Comparison of ENCODE assay signal across 12 cellular contexts in genomic region chr2:22281033-22281432, GRCh38.
A peak's percentile ranks its signal among the peaks of the same experiment; 100 is the strongest.
DNase-seq lines count a peak whose midpoint lies in the region; ATAC-seq and TF ChIP-seq lines count a peak whose summit lies in the region.
"Had no signal": no experiment of that assay in that cellular context is flagged by ENCODE, and none has a peak within 500 bp of the region (broad histone marks: within the 10 kb centered on the region; RNA-seq: fewer than 3 reads in every experiment).

No MANE protein-coding gene starts in this region.

- H3K79me2 ChIP-seq in H9 (ENCODE audit: insufficient read depth, low read length), result no peaks in the 10 kb centered on the region

- in situ Hi-C loops in G401 (cut with HindIII; ENCODE audit: low sequenced_read_pairs) (no loop called here), brain microvascular endothelial cell (cut with HindIII; ENCODE audit: low pct_ligation_motif_present, low sequenced_read_pairs) (no loop called here)

- no peak overlapping the region for H3K4ac ChIP-seq in H9 (ENCODE audit: low read depth, low read length)

- H3K9me3 ChIP-seq in naive thymus-derived CD4-positive, alpha-beta T cell (ENCODE audit: control insufficient read depth in 2 of 3, low read length in 3 of 3), result no peaks in the 10 kb centered on the region
- no peaks in the 10 kb centered on the region for H3K9me3 ChIP-seq in H9 (ENCODE audit: control insufficient read depth, low read depth, low read length)

- H3K9me3 Mint-ChIP-seq in naive thymus-derived CD4-positive, alpha-beta T cell, result peaks cover 0 to 6% (median 2%) of the 10 kb centered on the region in 11 donors
- H3K9me3 Mint-ChIP-seq in H9, result no peaks in the 10 kb centered on the region

- no peak overlapping the region for H2BK5ac ChIP-seq in H9 (ENCODE audit: insufficient read length, low read length)

- POLR2A ChIA-PET in naive thymus-derived CD4-positive, alpha-beta T cell (lab: Charles Lee), result no interaction called here

- no peaks in the 10 kb centered on the region for H3K23me2 ChIP-seq in H9 (ENCODE audit: insufficient read length, low read depth, low read length, poor library complexity, severe bottlenecking)

- H3K36me3 ChIP-seq in brain microvascular endothelial cell (replicated peaks), result no peaks in the 10 kb centered on the region
- H3K36me3 ChIP-seq in naive thymus-derived CD4-positive, alpha-beta T cell (ENCODE audit: control insufficient read depth in 2 of 3, insufficient read depth in 3 of 3, low read length in 3 of 3), result no peaks in the 10 kb centered on the region

- H2AFZ ChIP-seq in H9 (ENCODE audit: low read length), result no peak overlapping the region

- ATAC-seq in naive thymus-derived CD4-positive, alpha-beta T cell, result peak; percentile 42
- ATAC-seq in HG02623 (IDR thresholded peaks at IDR 0.05; ENCODE audit: unreplicated experiment) (no peak), GM21447 (IDR thresholded peaks at IDR 0.05; ENCODE audit: unreplicated experiment) (no peak)
- ATAC-seq: HCT116 had no signal

- no peaks in the 10 kb centered on the region for H3K36me3 Mint-ChIP-seq in naive thymus-derived CD4-positive, alpha-beta T cell
- H3K36me3 Mint-ChIP-seq in H9 (ENCODE audit: insufficient read depth in 1 of 3, low read depth in 3 of 3), result no peaks in the 10 kb centered on the region

- no peak overlapping the region for H3K4me3 Mint-ChIP-seq in naive thymus-derived CD4-positive, alpha-beta T cell
- no peak overlapping the region for H3K4me3 Mint-ChIP-seq in H9
- H3K4me3 Mint-ChIP-seq: central memory CD8-positive, alpha-beta T cell had no signal

- no peak overlapping the region for H2BK20ac ChIP-seq in H9 (ENCODE audit: low read depth, low read length, poor library complexity, severe bottlenecking)

- H4K20me1 ChIP-seq in H9 (ENCODE audit: control insufficient read depth, insufficient read depth, insufficient read length), result no peaks in the 10 kb centered on the region

- no peak overlapping the region for H3K4me2 ChIP-seq in H9 (ENCODE audit: insufficient read depth, insufficient read length, low read length)

- H3K9ac ChIP-seq in H9 (ENCODE audit: extremely low read depth, insufficient read length, low read length), result no peak overlapping the region

- H4K5ac ChIP-seq in H9 (ENCODE audit: insufficient read length, low read depth, low read length), result no peak overlapping the region

- no peak overlapping the region for H3K56ac ChIP-seq in H9 (ENCODE audit: insufficient read length, low read depth, low read length)

- no peak overlapping the region for H3K4me3 ChIP-seq in brain microvascular endothelial cell (ENCODE audit: low read depth, low read length)
- H3K4me3 ChIP-seq in naive thymus-derived CD4-positive, alpha-beta T cell (ENCODE audit: low read length), result no peak overlapping the region

- intact Hi-C loops in naive thymus-derived CD4-positive, alpha-beta T cell (cut with micrococcal nuclease), result no loop called here

- no peak overlapping the region for H4K91ac ChIP-seq in H9 (ENCODE audit: insufficient read length, low read depth, low read length)

- CTCF ChIA-PET in naive thymus-derived CD4-positive, alpha-beta T cell (lab: Charles Lee), result no interaction called here

- DNase-seq in G401 (ENCODE audit: low spot score) (peak; percentile 4), NCI-H2227 treated with DMSO at 0.1 percent for 48 hours (lab: John Stamatoyannopoulos, UW) (peak; percentile 74), brain microvascular endothelial cell (peak; percentile 91), iPS-NIHi7 (ENCODE audit: extremely low spot score) (no peak), H9 (no peak)
- DNase-seq in naive thymus-derived CD4-positive, alpha-beta T cell, result no peak
- DNase-seq: GF-D8, NCI-H510A treated with DMSO at 0.1 percent for 48 hours had no signal

- no peaks in the 10 kb centered on the region for H3K79me1 ChIP-seq in H9 (ENCODE audit: insufficient read depth, low read depth, low read length, poor library complexity, severe bottlenecking)

- TF ChIP-seq CTCF in brain microvascular endothelial cell (IDR thresholded peaks at IDR 0.05; ENCODE audit: low read depth, low read length, missing control alignments) (no peak), H9 (conservative IDR thresholded peaks at IDR 0.05) (no peak)

- H4K8ac ChIP-seq in H9 (replicated peaks; ENCODE audit: insufficient read length, low read depth, low read length), result no peak overlapping the region

- H3K27me3 ChIP-seq in brain microvascular endothelial cell (replicated peaks), result no peaks in the 10 kb centered on the region
- no peaks in the 10 kb centered on the region for H3K27me3 ChIP-seq in naive thymus-derived CD4-positive, alpha-beta T cell (ENCODE audit: control insufficient read depth in 2 of 2, insufficient read depth in 2 of 2, low read length in 2 of 2)
- no peaks in the 10 kb centered on the region for H3K27me3 ChIP-seq in H9 (ENCODE audit: insufficient read depth, low read length)

- H3K27ac Mint-ChIP-seq in naive thymus-derived CD4-positive, alpha-beta T cell, result no peak overlapping the region
- H3K27ac Mint-ChIP-seq in H9, result no peak overlapping the region

- no peak overlapping the region for H2BK12ac ChIP-seq in H9 (ENCODE audit: insufficient read length, low read depth, low read length)

- no peak overlapping the region for H2BK15ac ChIP-seq in H9 (ENCODE audit: low read depth, low read length)

- H3K4me1 Mint-ChIP-seq in naive thymus-derived CD4-positive, alpha-beta T cell, result peaks cover 0 to 2% (median 0%) of the 10 kb centered on the region in 7 donors
- H3K4me1 Mint-ChIP-seq in H9, result no peaks in the 10 kb centered on the region
- H3K4me1 Mint-ChIP-seq: central memory CD8-positive, alpha-beta T cell had no signal

- no peak overlapping the region for H3K14ac ChIP-seq in H9 (ENCODE audit: insufficient read depth, low read length)

- no peak overlapping the region for H2AK5ac ChIP-seq in H9 (ENCODE audit: insufficient read length, low read length)

- no peaks in the 10 kb centered on the region for H3K4me1 ChIP-seq in naive thymus-derived CD4-positive, alpha-beta T cell (ENCODE audit: control insufficient read depth in 2 of 2, insufficient read depth in 2 of 2, low read length in 2 of 2)
- H3K4me1 ChIP-seq in H9 (ENCODE audit: insufficient read depth, low read length), result no peaks in the 10 kb centered on the region

- H3K27me3 Mint-ChIP-seq in naive thymus-derived CD4-positive, alpha-beta T cell, result no peaks in the 10 kb centered on the region
- H3K27me3 Mint-ChIP-seq in H9 (ENCODE audit: low read depth), result no peaks in the 10 kb centered on the region
- H3K27me3 Mint-ChIP-seq: central memory CD8-positive, alpha-beta T cell had no signal

- H2BK120ac ChIP-seq in H9 (ENCODE audit: low read depth, low read length, poor library complexity, severe bottlenecking), result no peak overlapping the region

- no peak overlapping the region for H3K23ac ChIP-seq in H9 (ENCODE audit: insufficient read length, low read depth, low read length)

- no peak overlapping the region for H3K18ac ChIP-seq in H9 (ENCODE audit: insufficient read length, low read depth, low read length)

- H3T11ph ChIP-seq in H9 (ENCODE audit: low read length), result no peak overlapping the region

- H3K27ac ChIP-seq in brain microvascular endothelial cell (peak overlapping the region; percentile 36), H9 (ENCODE audit: insufficient read length, low read depth, low read length) (no peak overlapping the region)
- no peak overlapping the region for H3K27ac ChIP-seq in naive thymus-derived CD4-positive, alpha-beta T cell (ENCODE audit: low read depth, low read length)

- no CpG with 5 or more reads among the region's 4 CpGs for WGBS in H9 (ENCODE audit: extremely low coverage, insufficient read length, low lambda C conversion rate)

Comparison
In these comparisons a context has a peak if more than half of its experiments do, and no peak if none do; other contexts are left out.
1. DNase-seq: peak in G401 (single experiment), NCI-H2227 treated with DMSO at 0.1 percent for 48 hours (single experiment) and brain microvascular endothelial cell (single experiment); none in naive thymus-derived CD4-positive, alpha-beta T cell (0 of 9), iPS-NIHi7 (single experiment) and H9 (single experiment).